ENCODE assay signal across 8 cellular contexts in genomic region chr1:51878616-51879336, GRCh38. TPM values are rescaled to one million over a fixed set of nuclear protein-coding genes. Genes with fewer than 3 reads are reported as not detected.
DNase-seq lines count a peak whose midpoint lies in the region; ATAC-seq and TF ChIP-seq lines count a peak whose summit lies in the region.

Gene NRDC (minus strand): TSS chr1:51878727. CDS start chr1:51878615, 112 bp downstream.

- DNase-seq in Ammon's horn (ENCODE audit: low spot score) (peak; percentile 99), NCI-H460 (ENCODE audit: extremely low read depth, low read depth) (peak; percentile 99), cerebellum (ENCODE audit: low spot score) (peak; percentile 97), islet precursor cell (peak; percentile 100)
- DNase-seq in activated CD4-positive, CD25-positive, alpha-beta regulatory T cell treated with anti-CD3 and anti-CD28 coated beads, Interleukin-2, amount 50 U/mL, for 72 hours, result peak; percentile 97
- DNase-seq in stimulated activated CD4-positive, alpha-beta T cell treated with anti-CD3 and anti-CD28 coated beads, Interleukin-12 subunit alpha, Interleukin-12 subunit beta, amount 100 ng/mL, for 48 hours (ENCODE audit: low read depth in 2 of 3, low spot score in 1 of 3), result peak; percentile 99

- ATAC-seq in HG03432 (IDR thresholded peaks at IDR 0.05; ENCODE audit: unreplicated experiment), result peak; percentile 96

- peak; percentile 89 for TF ChIP-seq POLR2A in GM19193 (IDR thresholded peaks at IDR 0.05; ENCODE audit: extremely low read depth, insufficient read depth, insufficient read length)

RNA-seq across cellular contexts. Expression of gene NRDC, which starts in this region (rescaled TPM):
- total RNA-seq in NCI-H460 (2014; rRNA removed; shearing (Covaris generic)), result 118 and 130 TPM in 2 replicates
- polyA plus RNA-seq in NCI-H460 (2014; cell fraction: nucleus; rRNA removed), result 137 and 182 TPM in 2 replicates
- total RNA-seq in cerebellum, result 84.9 TPM

Comparison
In these comparisons a context has a peak if more than half of its experiments do, and no peak if none do; other contexts are left out.
1. Peak in every context shown above with its lines: DNase-seq and ATAC-seq.